ENCODE assay signal across 1 cellular context in the genomic region with DNA sequence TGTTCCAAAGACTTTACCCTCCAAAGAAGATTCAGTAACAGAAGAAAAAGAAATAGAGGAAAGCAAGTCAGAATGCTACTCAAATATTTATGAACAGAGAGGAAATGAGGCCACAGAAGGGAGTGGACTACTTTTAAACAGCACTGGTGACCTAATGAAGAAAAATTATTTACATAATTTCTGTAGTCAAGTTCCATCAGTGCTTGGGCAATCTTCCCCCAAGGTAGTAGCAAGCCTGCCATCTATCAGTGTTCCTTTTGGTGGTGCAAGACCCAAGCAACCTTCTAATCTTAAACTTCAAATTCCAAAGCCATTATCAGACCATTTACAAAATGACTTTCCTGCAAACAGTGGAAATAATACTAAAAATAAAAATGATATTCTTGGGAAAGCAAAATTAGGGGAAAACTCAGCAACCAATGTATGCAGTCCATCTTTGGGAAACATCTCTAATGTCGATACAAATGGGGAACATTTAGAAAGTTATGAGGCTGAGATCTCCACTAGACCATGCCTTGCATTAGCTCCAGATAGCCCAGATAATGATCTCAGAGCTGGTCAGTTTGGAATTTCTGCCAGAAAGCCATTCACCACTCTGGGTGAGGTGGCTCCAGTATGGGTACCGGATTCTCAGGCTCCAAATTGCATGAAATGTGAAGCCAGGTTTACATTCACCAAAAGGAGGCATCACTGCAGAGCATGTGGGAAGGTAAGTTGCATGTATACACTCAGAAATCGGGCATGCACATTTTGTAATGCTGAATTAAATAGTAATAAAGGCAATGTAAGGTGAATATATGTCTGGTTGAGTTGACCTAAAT.
TF ChIP-seq lines count a peak whose summit lies in the region.

No MANE protein-coding gene starts in this region.

TF ChIP-seq in GM23338, 12 proteins besides CTCF, POLR2A, EP300 and RAD21 (continued from another document):
- TF ChIP-seq REST (IDR thresholded peaks at IDR 0.05; ENCODE audit: unreplicated experiment) (no peak), STAT1 (IDR thresholded peaks at IDR 0.05; ENCODE audit: unreplicated experiment) (no peak), JUNB (IDR thresholded peaks at IDR 0.05; ENCODE audit: unreplicated experiment) (no peak)
- TF ChIP-seq, protein P1, sequence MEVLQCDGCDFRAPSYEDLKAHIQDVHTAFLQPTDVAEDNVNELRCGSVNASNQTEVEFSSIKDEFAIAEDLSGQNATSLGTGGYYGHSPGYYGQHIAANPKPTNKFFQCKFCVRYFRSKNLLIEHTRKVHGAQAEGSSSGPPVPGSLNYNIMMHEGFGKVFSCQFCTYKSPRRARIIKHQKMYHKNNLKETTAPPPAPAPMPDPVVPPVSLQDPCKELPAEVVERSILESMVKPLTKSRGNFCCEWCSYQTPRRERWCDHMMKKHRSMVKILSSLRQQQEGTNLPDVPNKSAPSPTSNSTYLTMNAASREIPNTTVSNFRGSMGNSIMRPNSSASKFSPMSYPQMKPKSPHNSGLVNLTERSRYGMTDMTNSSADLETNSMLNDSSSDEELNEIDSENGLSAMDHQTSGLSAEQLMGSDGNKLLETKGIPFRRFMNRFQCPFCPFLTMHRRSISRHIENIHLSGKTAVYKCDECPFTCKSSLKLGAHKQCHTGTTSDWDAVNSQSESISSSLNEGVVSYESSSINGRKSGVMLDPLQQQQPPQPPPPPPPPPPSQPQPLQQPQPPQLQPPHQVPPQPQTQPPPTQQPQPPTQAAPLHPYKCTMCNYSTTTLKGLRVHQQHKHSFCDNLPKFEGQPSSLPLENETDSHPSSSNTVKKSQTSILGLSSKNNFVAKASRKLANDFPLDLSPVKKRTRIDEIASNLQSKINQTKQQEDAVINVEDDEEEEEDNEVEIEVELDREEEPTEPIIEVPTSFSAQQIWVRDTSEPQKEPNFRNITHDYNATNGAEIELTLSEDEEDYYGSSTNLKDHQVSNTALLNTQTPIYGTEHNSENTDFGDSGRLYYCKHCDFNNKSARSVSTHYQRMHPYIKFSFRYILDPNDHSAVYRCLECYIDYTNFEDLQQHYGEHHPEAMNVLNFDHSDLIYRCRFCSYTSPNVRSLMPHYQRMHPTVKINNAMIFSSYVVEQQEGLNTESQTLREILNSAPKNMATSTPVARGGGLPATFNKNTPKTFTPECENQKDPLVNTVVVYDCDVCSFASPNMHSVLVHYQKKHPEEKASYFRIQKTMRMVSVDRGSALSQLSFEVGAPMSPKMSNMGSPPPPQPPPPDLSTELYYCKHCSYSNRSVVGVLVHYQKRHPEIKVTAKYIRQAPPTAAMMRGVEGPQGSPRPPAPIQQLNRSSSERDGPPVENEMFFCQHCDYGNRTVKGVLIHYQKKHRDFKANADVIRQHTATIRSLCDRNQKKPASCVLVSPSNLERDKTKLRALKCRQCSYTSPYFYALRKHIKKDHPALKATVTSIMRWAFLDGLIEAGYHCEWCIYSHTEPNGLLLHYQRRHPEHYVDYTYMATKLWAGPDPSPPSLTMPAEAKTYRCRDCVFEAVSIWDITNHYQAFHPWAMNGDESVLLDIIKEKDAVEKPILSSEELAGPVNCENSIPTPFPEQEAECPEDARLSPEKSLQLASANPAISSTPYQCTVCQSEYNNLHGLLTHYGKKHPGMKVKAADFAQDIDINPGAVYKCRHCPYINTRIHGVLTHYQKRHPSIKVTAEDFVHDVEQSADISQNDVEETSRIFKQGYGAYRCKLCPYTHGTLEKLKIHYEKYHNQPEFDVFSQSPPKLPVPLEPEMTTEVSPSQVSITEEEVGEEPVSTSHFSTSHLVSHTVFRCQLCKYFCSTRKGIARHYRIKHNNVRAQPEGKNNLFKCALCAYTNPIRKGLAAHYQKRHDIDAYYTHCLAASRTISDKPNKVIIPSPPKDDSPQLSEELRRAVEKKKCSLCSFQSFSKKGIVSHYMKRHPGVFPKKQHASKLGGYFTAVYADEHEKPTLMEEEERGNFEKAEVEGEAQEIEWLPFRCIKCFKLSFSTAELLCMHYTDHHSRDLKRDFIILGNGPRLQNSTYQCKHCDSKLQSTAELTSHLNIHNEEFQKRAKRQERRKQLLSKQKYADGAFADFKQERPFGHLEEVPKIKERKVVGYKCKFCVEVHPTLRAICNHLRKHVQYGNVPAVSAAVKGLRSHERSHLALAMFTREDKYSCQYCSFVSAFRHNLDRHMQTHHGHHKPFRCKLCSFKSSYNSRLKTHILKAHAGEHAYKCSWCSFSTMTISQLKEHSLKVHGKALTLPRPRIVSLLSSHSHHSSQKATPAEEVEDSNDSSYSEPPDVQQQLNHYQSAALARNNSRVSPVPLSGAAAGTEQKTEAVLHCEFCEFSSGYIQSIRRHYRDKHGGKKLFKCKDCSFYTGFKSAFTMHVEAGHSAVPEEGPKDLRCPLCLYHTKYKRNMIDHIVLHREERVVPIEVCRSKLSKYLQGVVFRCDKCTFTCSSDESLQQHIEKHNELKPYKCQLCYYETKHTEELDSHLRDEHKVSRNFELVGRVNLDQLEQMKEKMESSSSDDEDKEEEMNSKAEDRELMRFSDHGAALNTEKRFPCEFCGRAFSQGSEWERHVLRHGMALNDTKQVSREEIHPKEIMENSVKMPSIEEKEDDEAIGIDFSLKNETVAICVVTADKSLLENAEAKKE (CRISPR knock-in tag; IDR thresholded peaks at IDR 0.05): no peak
TF ChIP-seq in GM23338: peak in this region for 0.
